Comparison of ENCODE assay signal across 8 cellular contexts in genomic region chr16:83826146-83826913, GRCh38. TPM values are rescaled to one million over a fixed set of nuclear protein-coding genes. Genes with fewer than 3 reads are reported as not detected.
A peak's percentile ranks its signal among the peaks of the same experiment; 100 is the strongest.
DNase-seq lines count a peak whose midpoint lies in the region; ATAC-seq and TF ChIP-seq lines count a peak whose summit lies in the region.

No MANE protein-coding gene starts in this region.

- TF ChIP-seq POLR2A in gastrocnemius medialis (IDR thresholded peaks at IDR 0.05) = no peak

- ATAC-seq in GM21423 (IDR thresholded peaks at IDR 0.05; ENCODE audit: unreplicated experiment) = peak; percentile 86
- ATAC-seq in gastrocnemius medialis = peak; percentile 100
- ATAC-seq in HG02610 (IDR thresholded peaks at IDR 0.05; ENCODE audit: unreplicated experiment) = no peak

- peaks cover 0 to 5% of the 10 kb centered on the region in 2 donors for H3K4me1 ChIP-seq in gastrocnemius medialis

- no peaks in the 10 kb centered on the region for H3K9me3 ChIP-seq in MG63
- no peaks in the 10 kb centered on the region for H3K9me3 ChIP-seq in gastrocnemius medialis

- H3K4me3 ChIP-seq in MG63 = no peak overlapping the region
- peak overlapping the region in 1 of 4 donors; percentile 35 for H3K4me3 ChIP-seq in gastrocnemius medialis

- H3K9me3 Mint-ChIP-seq in T-helper 2 cell treated with Interferon-gamma antibody and Interleukin-4, amounts not matched to agents 5 μg/mL and 100 μg/mL, for 36 hours = no peaks in the 10 kb centered on the region

- DNase-seq in COLO829 (ENCODE audit: low spot score) (peak; percentile 73), MG63 (peak; percentile 65), anterior cingulate cortex (lab: John Stamatoyannopoulos, UW) (peak in 56 of 58 donors; percentile 21 to 91 (median 67)), hepatic stellate cell (ENCODE audit: low spot score) (peak; percentile 87), gastrocnemius medialis (peak; percentile 82 to 86)
- DNase-seq in T-helper 2 cell treated with Interferon-gamma antibody and Interleukin-4, amounts not matched to agents 5 μg/mL and 100 μg/mL, for 36 hours (ENCODE audit: low spot score) = peak; percentile 73

- no peak overlapping the region for H3K27ac Mint-ChIP-seq in T-helper 2 cell treated with Interferon-gamma antibody and Interleukin-4, amounts not matched to agents 5 μg/mL and 100 μg/mL, for 36 hours

- H3K27me3 ChIP-seq in MG63 (no peaks in the 10 kb centered on the region), gastrocnemius medialis (no peaks in the 10 kb centered on the region)

- no peaks in the 10 kb centered on the region for H3K36me3 Mint-ChIP-seq in T-helper 2 cell treated with Interferon-gamma antibody and Interleukin-4, amounts not matched to agents 5 μg/mL and 100 μg/mL, for 36 hours (ENCODE audit: low read depth)

- intact Hi-C loops in gastrocnemius medialis (cut with DNase I; ENCODE audit: low total_unique reads) = loop anchor here (1.0 to 5.0 kb wide), 7 partner anchors 52 to 360 kb away; partner anchors contain the start of genes MLYCD and TAF1C

- peak; percentile 89 to 94 (median 93) for TF ChIP-seq CTCF in gastrocnemius medialis (IDR thresholded peaks at IDR 0.05 in 4 of 5, conservative IDR thresholded peaks at IDR 0.05 in 1 of 5)

- H3K27me3 Mint-ChIP-seq in T-helper 2 cell treated with Interferon-gamma antibody and Interleukin-4, amounts not matched to agents 5 μg/mL and 100 μg/mL, for 36 hours (ENCODE audit: low read depth) = peaks cover 6% of the 10 kb centered on the region

- in situ Hi-C loops in gastrocnemius medialis (cut with MboI; ENCODE audit: low sequenced_read_pairs in 4 of 4) = loop anchor here in 2 of 4 donors (10.0 kb wide), 1 partner anchor 238 kb away; no protein-coding TSS in a partner anchor

- H3K36me3 ChIP-seq in MG63 (no peaks in the 10 kb centered on the region), gastrocnemius medialis (no peaks in the 10 kb centered on the region)

- H3K4me1 Mint-ChIP-seq in T-helper 2 cell treated with Interferon-gamma antibody and Interleukin-4, amounts not matched to agents 5 μg/mL and 100 μg/mL, for 36 hours (ENCODE audit: low read depth) = peaks cover 6% of the 10 kb centered on the region

- H3K4me3 Mint-ChIP-seq in T-helper 2 cell treated with Interferon-gamma antibody and Interleukin-4, amounts not matched to agents 5 μg/mL and 100 μg/mL, for 36 hours = no peak overlapping the region

- peak overlapping the region; percentile 6 to 54 (median 44) for H3K27ac ChIP-seq in gastrocnemius medialis

RNA-seq across cellular contexts. Expression of gene HSBP1, which starts 18.6 kb away (rescaled TPM):
- total RNA-seq in MG63 (2014; rRNA removed; shearing (Covaris generic); ENCODE audit: low replicate concordance) = 32.8 and 110 TPM in 2 replicates
- 10 to 100 TPM in 1 of 4 donors, 1 to 10 TPM in 3; 7.5 to 28.0 (median 8.7) TPM for total RNA-seq in gastrocnemius medialis
